8 cellular contexts compared by ENCODE assay signal in genomic region chr2:71798266-71799012, GRCh38.
DNase-seq lines count a peak whose midpoint lies in the region; ATAC-seq and TF ChIP-seq lines count a peak whose summit lies in the region.

No MANE protein-coding gene starts in this region.

- ATAC-seq in Right ventricle myocardium inferior (peak; percentile 24), HG03457 (IDR thresholded peaks at IDR 0.05; ENCODE audit: unreplicated experiment) (no peak)

- TF ChIP-seq CTCF in retinal pigment epithelial cell (conservative IDR thresholded peaks at IDR 0.05; ENCODE audit: low read depth, low read length): peak; percentile 90

- CTCF ChIA-PET in activated naive CD4-positive, alpha-beta T cell treated with anti-CD3 and anti-CD28 coated beads for 36 hours (lab: Charles Lee): interaction anchor here (1.0 to 1.6 kb wide), 8 partner anchors 13 to 352 kb away, joined by 3 to 10 read pairs (median 4); no protein-coding TSS in a partner anchor

- DNase-seq in activated naive CD4-positive, alpha-beta T cell treated with anti-CD3 and anti-CD28 coated beads for 36 hours: peak; percentile 18
- no peak for DNase-seq in activated naive CD4-positive, alpha-beta T cell (lab: John Stamatoyannopoulos, UW)
- peak; percentile 44 for DNase-seq in HK-2 (ENCODE audit: unreplicated experiment)
- peak; percentile 55 for DNase-seq in UCSD-AML1 (lab: John Stamatoyannopoulos, UW; ENCODE audit: unreplicated experiment)
- DNase-seq in Right ventricle myocardium inferior (ENCODE audit: missing footprints): no peak
- DNase-seq in retinal pigment epithelial cell (ENCODE audit: low read depth): no peak
- no peak for DNase-seq in T-helper 2 cell treated with Interferon-gamma antibody and Interleukin-4, amounts not matched to agents 5 μg/mL and 100 μg/mL, for 36 hours (ENCODE audit: low spot score)

- H3K4me3 Mint-ChIP-seq in activated naive CD4-positive, alpha-beta T cell treated with anti-CD3 and anti-CD28 coated beads for 36 hours: no peak overlapping the region
- H3K4me3 Mint-ChIP-seq in T-helper 2 cell treated with Interferon-gamma antibody and Interleukin-4, amounts not matched to agents 5 μg/mL and 100 μg/mL, for 36 hours: no peak overlapping the region

- no peak overlapping the region for H3K27ac Mint-ChIP-seq in activated naive CD4-positive, alpha-beta T cell treated with anti-CD3 and anti-CD28 coated beads for 36 hours
- H3K27ac Mint-ChIP-seq in T-helper 2 cell treated with Interferon-gamma antibody and Interleukin-4, amounts not matched to agents 5 μg/mL and 100 μg/mL, for 36 hours: no peak overlapping the region

- H3K4me1 Mint-ChIP-seq in activated naive CD4-positive, alpha-beta T cell treated with anti-CD3 and anti-CD28 coated beads for 36 hours (ENCODE audit: low read depth): no peaks in the 10 kb centered on the region
- H3K4me1 Mint-ChIP-seq in T-helper 2 cell treated with Interferon-gamma antibody and Interleukin-4, amounts not matched to agents 5 μg/mL and 100 μg/mL, for 36 hours (ENCODE audit: low read depth): no peaks in the 10 kb centered on the region

- no peaks in the 10 kb centered on the region for H3K36me3 Mint-ChIP-seq in activated naive CD4-positive, alpha-beta T cell treated with anti-CD3 and anti-CD28 coated beads for 36 hours (ENCODE audit: low read depth)
- H3K36me3 Mint-ChIP-seq in T-helper 2 cell treated with Interferon-gamma antibody and Interleukin-4, amounts not matched to agents 5 μg/mL and 100 μg/mL, for 36 hours (ENCODE audit: low read depth): no peaks in the 10 kb centered on the region

- H3K4me3 ChIP-seq in retinal pigment epithelial cell (ENCODE audit: low read length): no peak overlapping the region

- intact Hi-C loops in activated naive CD4-positive, alpha-beta T cell treated with anti-CD3 and anti-CD28 coated beads for 36 hours (cut with micrococcal nuclease): loop anchor here (2.0 to 10.0 kb wide), 3 partner anchors 186 to 776 kb away; no protein-coding TSS in a partner anchor
- intact Hi-C loops in Right ventricle myocardium inferior (cut with DNase I): loop anchor here (2.0 to 5.0 kb wide), 3 partner anchors 96 to 251 kb away; no protein-coding TSS in a partner anchor

- H3K27me3 Mint-ChIP-seq in activated naive CD4-positive, alpha-beta T cell treated with anti-CD3 and anti-CD28 coated beads for 36 hours (ENCODE audit: low read depth): peaks cover 4% of the 10 kb centered on the region
- H3K27me3 Mint-ChIP-seq in T-helper 2 cell treated with Interferon-gamma antibody and Interleukin-4, amounts not matched to agents 5 μg/mL and 100 μg/mL, for 36 hours (ENCODE audit: low read depth): no peaks in the 10 kb centered on the region

- H3K9me3 Mint-ChIP-seq in activated naive CD4-positive, alpha-beta T cell treated with anti-CD3 and anti-CD28 coated beads for 36 hours: no peaks in the 10 kb centered on the region
- H3K9me3 Mint-ChIP-seq in T-helper 2 cell treated with Interferon-gamma antibody and Interleukin-4, amounts not matched to agents 5 μg/mL and 100 μg/mL, for 36 hours: no peaks in the 10 kb centered on the region

Comparison
In these comparisons a context has a peak if more than half of its experiments do, and no peak if none do; other contexts are left out.
1. DNase-seq: peak in activated naive CD4-positive, alpha-beta T cell treated with anti-CD3 and anti-CD28 coated beads for 36 hours (single experiment), HK-2 (single experiment) and UCSD-AML1 (single experiment); none in activated naive CD4-positive, alpha-beta T cell (0 of 4), Right ventricle myocardium inferior (single experiment), retinal pigment epithelial cell (single experiment) and T-helper 2 cell treated with Interferon-gamma antibody and Interleukin-4, amounts not matched to agents 5 μg/mL and 100 μg/mL, for 36 hours (single experiment).